In the genomic region with DNA sequence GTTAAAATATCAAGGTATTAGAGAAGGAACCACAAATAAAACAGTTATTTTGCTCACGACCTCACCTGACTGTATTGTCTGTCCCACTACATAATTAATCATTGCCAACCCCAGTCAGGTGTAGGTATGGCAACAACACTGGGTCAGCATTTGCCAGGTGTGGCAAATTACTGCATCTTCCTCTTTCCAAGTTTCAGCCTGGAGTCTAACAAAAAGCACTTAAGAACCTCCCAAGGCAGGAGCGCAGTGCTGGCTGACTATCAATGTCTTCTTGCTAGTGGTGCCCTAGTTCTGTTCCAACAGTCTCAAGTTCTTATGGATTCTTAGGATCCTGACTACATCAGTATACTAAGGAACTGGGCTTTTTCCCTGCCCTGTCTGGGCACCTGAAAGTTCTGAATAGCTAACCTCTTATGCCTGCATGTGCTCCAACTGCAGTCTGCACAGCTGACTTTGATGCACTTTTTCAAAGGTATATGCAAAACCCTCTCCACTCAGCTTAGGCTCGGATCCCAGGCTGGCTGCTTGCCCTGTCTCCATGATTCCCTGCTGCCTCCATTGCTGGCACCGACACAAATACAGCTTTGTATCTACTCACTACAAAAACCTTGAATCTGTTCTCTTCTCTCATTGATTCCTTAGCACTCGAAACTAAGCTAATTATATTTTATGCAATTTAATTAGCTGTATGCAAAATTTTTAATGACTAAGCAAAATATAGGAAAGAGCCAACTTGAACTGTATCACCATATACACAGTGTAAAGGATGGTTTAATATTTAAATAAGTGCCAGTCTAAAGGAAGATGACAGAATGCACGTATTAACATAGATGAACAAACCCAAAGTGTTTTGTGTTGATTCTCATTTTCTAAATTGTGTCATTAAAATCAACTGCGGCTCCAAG, we compare ENCODE assay signal across 16 cellular contexts.
DNase-seq lines count a peak whose midpoint lies in the region; ATAC-seq and TF ChIP-seq lines count a peak whose summit lies in the region.
"Had no signal": no experiment of that assay in that cellular context is flagged by ENCODE, and none has a peak within 500 bp of the region (broad histone marks: within the 10 kb centered on the region; RNA-seq: fewer than 3 reads in every experiment).

No MANE protein-coding gene starts in this region.

- peak; percentile 59 to 83 for ATAC-seq in right cardiac atrium
- no peak for ATAC-seq in GM18505 (IDR thresholded peaks at IDR 0.05; ENCODE audit: unreplicated experiment)

- H3K4me3 ChIP-seq in adrenal gland: no peak overlapping the region
- no peak overlapping the region for H3K4me3 ChIP-seq in right cardiac atrium (ENCODE audit: low read length)
- H3K4me3 ChIP-seq: cardiac muscle cell, SJSA1 had no signal

- H3K9me3 Mint-ChIP-seq in osteocyte (ENCODE audit: unreplicated experiment): no peaks in the 10 kb centered on the region

- H3K9me3 ChIP-seq in adrenal gland (replicated peaks in 1 of 3): no peaks in the 10 kb centered on the region
- H3K9me3 ChIP-seq in right cardiac atrium (ENCODE audit: control insufficient read depth, low read length): no peaks in the 10 kb centered on the region
- H3K9me3 ChIP-seq: neutrophil, SJSA1 had no signal

- no peaks in the 10 kb centered on the region for H3K4me1 Mint-ChIP-seq in osteocyte (ENCODE audit: unreplicated experiment)
- H3K4me1 Mint-ChIP-seq: CD8-positive, alpha-beta memory T cell had no signal

- no peak overlapping the region for H3K27ac ChIP-seq in adrenal gland
- no peak overlapping the region for H3K27ac ChIP-seq in right cardiac atrium (ENCODE audit: low read length)
- no peak overlapping the region for H3K27ac ChIP-seq in substantia nigra (ENCODE audit: low read depth, low read length, poor library complexity, severe bottlenecking)
- H3K27ac ChIP-seq: cardiac muscle cell, neutrophil, SJSA1 had no signal

- TF ChIP-seq POLR2A in adrenal gland (IDR thresholded peaks at IDR 0.05) (no peak), GM18505 (IDR thresholded peaks at IDR 0.05; ENCODE audit: borderline replicate concordance, extremely low read depth, insufficient read depth, insufficient read length) (no peak)

- intact Hi-C loops in adrenal gland (cut with DNase I): no loop called here
- intact Hi-C loops in right cardiac atrium (cut with DNase I): no loop called here

- DNase-seq in NCI-H2029 treated with DMSO at 0.1 percent for 48 hours (lab: John Stamatoyannopoulos, UW): peak; percentile 65
- peak; percentile 72 to 87 (median 79) for DNase-seq in adrenal gland
- DNase-seq in right cardiac atrium: peak; percentile 74 to 94 (median 89)
- peak in 44 of 49 donors; percentile 6 to 86 (median 58) for DNase-seq in substantia nigra (lab: John Stamatoyannopoulos, UW)
- DNase-seq in NCI-H748 treated with DMSO at 0.1 percent for 48 hours (lab: John Stamatoyannopoulos, UW): no peak
- no peak for DNase-seq in stimulated activated CD4-positive, alpha-beta T cell treated with anti-CD3 and anti-CD28 coated beads, Interleukin-12 subunit alpha, Interleukin-12 subunit beta, amount 100 ng/mL, for 4 hours
- DNase-seq in osteocyte (ENCODE audit: extremely low spot score, unreplicated experiment): no peak
- DNase-seq: activated CD4-positive, CD25-positive, alpha-beta regulatory T cell; CD8-positive, alpha-beta memory T cell; kidney glomerular epithelial cell; stimulated activated CD4-positive, alpha-beta T cell treated with anti-CD3 and anti-CD28 coated beads, Interleukin-2, amount 100 ng/mL, for 24 hours; stimulated activated naive CD4-positive, alpha-beta T cell had no signal

- H3K27ac Mint-ChIP-seq in osteocyte (ENCODE audit: unreplicated experiment): no peak overlapping the region
- H3K27ac Mint-ChIP-seq: CD8-positive, alpha-beta memory T cell had no signal

- H3K36me3 ChIP-seq in adrenal gland (replicated peaks in 1 of 2): no peaks in the 10 kb centered on the region
- H3K36me3 ChIP-seq: cardiac muscle cell, neutrophil, SJSA1 had no signal

- no peaks in the 10 kb centered on the region for H3K27me3 Mint-ChIP-seq in osteocyte (ENCODE audit: unreplicated experiment)

- TF ChIP-seq CTCF in adrenal gland (IDR thresholded peaks at IDR 0.05) (no peak), osteocyte (IDR thresholded peaks at IDR 0.05) (no peak)

- no peaks in the 10 kb centered on the region for H3K36me3 Mint-ChIP-seq in osteocyte (ENCODE audit: unreplicated experiment)
- H3K36me3 Mint-ChIP-seq: CD8-positive, alpha-beta memory T cell had no signal

- 59 to 63% (median 60%) methylated on average over 7 of the region's 7 CpGs for WGBS in adrenal gland, 4 donors
- WGBS in right cardiac atrium: 63% methylated on average over 7 of the region's 7 CpGs

- no peak overlapping the region for H3K4me3 Mint-ChIP-seq in osteocyte (ENCODE audit: unreplicated experiment)
- H3K4me3 Mint-ChIP-seq: CD8-positive, alpha-beta memory T cell had no signal

- H3K4me1 ChIP-seq in adrenal gland (replicated peaks in 1 of 2): peaks cover 12 to 20% of the 10 kb centered on the region in 2 donors
- peaks cover 5% of the 10 kb centered on the region for H3K4me1 ChIP-seq in right cardiac atrium (ENCODE audit: control insufficient read depth, insufficient read depth, low read length)
- H3K4me1 ChIP-seq: SJSA1 had no signal

- H3K27me3 ChIP-seq in adrenal gland: no peaks in the 10 kb centered on the region
- no peaks in the 10 kb centered on the region for H3K27me3 ChIP-seq in right cardiac atrium (ENCODE audit: control insufficient read depth, insufficient read depth)
- H3K27me3 ChIP-seq: cardiac muscle cell, neutrophil, SJSA1 had no signal

Comparison
In these comparisons a context has a peak if more than half of its experiments do, and no peak if none do; other contexts are left out.
1. DNase-seq: peak in NCI-H2029 treated with DMSO at 0.1 percent for 48 hours (single experiment), adrenal gland (7 of 7), right cardiac atrium (3 of 3) and substantia nigra (44 of 49); none in NCI-H748 treated with DMSO at 0.1 percent for 48 hours (single experiment), stimulated activated CD4-positive, alpha-beta T cell treated with anti-CD3 and anti-CD28 coated beads, Interleukin-12 subunit alpha, Interleukin-12 subunit beta, amount 100 ng/mL, for 4 hours (single experiment) and osteocyte (single experiment).